In the genomic region with DNA sequence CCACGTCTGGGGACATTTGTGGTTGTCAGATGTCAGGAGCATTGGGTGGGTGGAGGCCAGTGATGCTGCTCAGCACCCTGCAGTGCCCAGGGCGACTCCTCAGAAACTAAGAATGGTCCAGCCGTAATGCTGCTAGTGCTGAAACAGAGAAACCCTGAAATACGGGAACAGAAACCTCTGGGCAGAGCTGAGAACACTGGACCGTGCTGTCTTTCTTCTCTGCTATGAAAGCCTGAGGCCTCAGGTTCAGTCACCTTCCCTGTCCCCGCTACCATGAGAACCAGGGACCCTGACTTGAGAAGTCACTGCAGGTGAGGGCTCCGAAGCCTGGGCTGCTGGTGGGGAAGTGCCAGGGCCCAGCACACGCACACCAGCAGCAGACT, we compare ENCODE assay signal across 16 cellular contexts. TPM values are rescaled to one million over a fixed set of nuclear protein-coding genes. Genes with fewer than 3 reads are reported as not detected.
DNase-seq lines count a peak whose midpoint lies in the region; TF ChIP-seq lines count a peak whose summit lies in the region.
"Had no signal": no experiment of that assay in that cellular context is flagged by ENCODE, and none has a peak within 500 bp of the region (broad histone marks: within the 10 kb centered on the region; RNA-seq: fewer than 3 reads in every experiment).

No MANE protein-coding gene starts in this region.

- intact Hi-C loops in breast epithelium (cut with DNase I; ENCODE audit: low total_unique reads) = loop anchor here (5.0 kb wide), 1 partner anchor 940 kb away; no protein-coding TSS in a partner anchor
- intact Hi-C loops in mammary epithelial cell (cut with micrococcal nuclease) = no loop called here
- intact Hi-C loops in transverse colon (cut with DNase I; ENCODE audit: low total_unique reads) = no loop called here
- intact Hi-C loops in posterior cingulate gyrus (cut with DNase I) = no loop called here

- no peak overlapping the region for H4K8ac ChIP-seq in mesenchymal stem cell (ENCODE audit: low read length)

- H2BK120ac ChIP-seq in mesenchymal stem cell (ENCODE audit: low read depth, low read length) = no peak overlapping the region

- H3K4me2 ChIP-seq in mammary epithelial cell (ENCODE audit: insufficient read depth, low read depth, low read length) = no peak overlapping the region
- no peak overlapping the region for H3K4me2 ChIP-seq in mesenchymal stem cell (ENCODE audit: low read length, poor library complexity, severe bottlenecking)

- no TSS peak for BruUV-seq in mammary epithelial cell (replicated peaks; lab: Mats Ljungman, UMichigan)

- no peak overlapping the region for H3K23ac ChIP-seq in mesenchymal stem cell (ENCODE audit: low read length in 2 of 2)

- TF ChIP-seq CTCF in breast epithelium (IDR thresholded peaks at IDR 0.05) = no peak
- no peak for TF ChIP-seq CTCF in mammary epithelial cell (conservative IDR thresholded peaks at IDR 0.05 in 1 of 2, IDR thresholded peaks at IDR 0.05 in 1 of 2; ENCODE audit: extremely low read depth in 1 of 2, insufficient read depth in 1 of 2, low read depth in 1 of 2, low read length in 2 of 2)
- TF ChIP-seq CTCF in transverse colon (IDR thresholded peaks at IDR 0.05) = no peak

- H3K4me3 ChIP-seq in breast epithelium = no peak overlapping the region
- no peak overlapping the region for H3K4me3 ChIP-seq in mammary epithelial cell (replicated peaks in 1 of 3; ENCODE audit: insufficient read depth in 1 of 3, low read depth in 2 of 3, low read length in 3 of 3)
- peak overlapping the region in 1 of 2 experiments; percentile 63 for H3K4me3 ChIP-seq in mesenchymal stem cell (ENCODE audit: insufficient read depth in 1 of 2, low read depth in 1 of 2, low read length in 2 of 2)
- no peak overlapping the region for H3K4me3 ChIP-seq in transverse colon

- no peaks in the 10 kb centered on the region for H4K20me1 ChIP-seq in mammary epithelial cell (ENCODE audit: insufficient read depth, low read length)

- no peaks in the 10 kb centered on the region for H3K79me2 ChIP-seq in mammary epithelial cell (ENCODE audit: insufficient read depth, low read length)

- peaks cover 49% of the 10 kb centered on the region for H3K79me1 ChIP-seq in mesenchymal stem cell (replicated peaks; ENCODE audit: low read length, poor library complexity, severe bottlenecking)

- H2BK15ac ChIP-seq in mesenchymal stem cell (ENCODE audit: low read depth, poor library complexity, severe bottlenecking) = no peak overlapping the region

- no peak overlapping the region for H2BK12ac ChIP-seq in mesenchymal stem cell (ENCODE audit: low read length in 2 of 2)

- H3K27ac ChIP-seq in breast epithelium (peak overlapping the region; percentile 73 to 90), mammary epithelial cell (ENCODE audit: insufficient read depth, low read depth, low read length) (no peak overlapping the region), mesenchymal stem cell (ENCODE audit: low read length, poor library complexity, severe bottlenecking) (no peak overlapping the region), transverse colon (peak overlapping the region; percentile 75 to 83 (median 82))
- H3K27ac ChIP-seq: brain microvascular endothelial cell had no signal

- no peak overlapping the region for H3K9ac ChIP-seq in mammary epithelial cell (ENCODE audit: insufficient read depth, low read length)
- peak overlapping the region; percentile 89 for H3K9ac ChIP-seq in mesenchymal stem cell (ENCODE audit: low read length)

- peaks cover 18% of the 10 kb centered on the region for H3K36me3 ChIP-seq in breast epithelium
- peaks cover 14% of the 10 kb centered on the region for H3K36me3 ChIP-seq in mammary epithelial cell (ENCODE audit: insufficient read depth, low read length)
- H3K36me3 ChIP-seq in mesenchymal stem cell (ENCODE audit: control insufficient read depth in 1 of 2, insufficient read depth in 2 of 2, low read depth in 1 of 2, low read length in 2 of 2) = peaks cover 90 to 94% of the 10 kb centered on the region in 2 experiments
- peaks cover 0 to 27% (median 8%) of the 10 kb centered on the region in 4 donors for H3K36me3 ChIP-seq in transverse colon

- H3K4ac ChIP-seq in mesenchymal stem cell (ENCODE audit: low read depth in 1 of 2, low read length in 2 of 2) = no peak overlapping the region

- no peak overlapping the region for H3K18ac ChIP-seq in mesenchymal stem cell (ENCODE audit: low read depth in 1 of 2, low read length in 2 of 2)

- TF ChIP-seq EP300 in transverse colon (IDR thresholded peaks at IDR 0.05; ENCODE audit: low read depth) = no peak

- H3K4me1 ChIP-seq in breast epithelium = no peaks in the 10 kb centered on the region
- H3K4me1 ChIP-seq in mammary epithelial cell (ENCODE audit: insufficient read depth, low read length) = no peaks in the 10 kb centered on the region
- no peaks in the 10 kb centered on the region for H3K4me1 ChIP-seq in mesenchymal stem cell (ENCODE audit: control insufficient read depth, insufficient read depth, low read depth, low read length)
- H3K4me1 ChIP-seq in transverse colon = peaks cover 15 to 31% (median 24%) of the 10 kb centered on the region in 4 donors

- dilution Hi-C loops in mammary epithelial cell (cut with HindIII; ENCODE audit: low sequenced_read_pairs) = no loop called here

- no peak overlapping the region for H2BK5ac ChIP-seq in mesenchymal stem cell (ENCODE audit: low read depth, low read length, poor library complexity, severe bottlenecking)

- no peaks in the 10 kb centered on the region for H3K27me3 ChIP-seq in breast epithelium
- H3K27me3 ChIP-seq in mammary epithelial cell (ENCODE audit: insufficient read depth, low read length) = no peaks in the 10 kb centered on the region
- no peaks in the 10 kb centered on the region for H3K27me3 ChIP-seq in mesenchymal stem cell (ENCODE audit: control insufficient read depth in 1 of 2, insufficient read depth in 1 of 2, low read length in 2 of 2)
- H3K27me3 ChIP-seq in transverse colon = no peaks in the 10 kb centered on the region
- H3K27me3 ChIP-seq: brain microvascular endothelial cell had no signal

- no peak overlapping the region for H2AK5ac ChIP-seq in mesenchymal stem cell (ENCODE audit: low read length, severe bottlenecking)

- H4K91ac ChIP-seq in mesenchymal stem cell (ENCODE audit: low read length) = no peak overlapping the region

- no peak for TF ChIP-seq POLR2A in breast epithelium (IDR thresholded peaks at IDR 0.05)
- no peak for TF ChIP-seq POLR2A in transverse colon (IDR thresholded peaks at IDR 0.05)

- CTCF ChIA-PET in mammary epithelial cell (lab: Charles Lee; ENCODE audit: low non-redundant PET) = no interaction called here

- no peak overlapping the region for H2AFZ ChIP-seq in mammary epithelial cell (ENCODE audit: low read depth, low read length)
- H2AFZ ChIP-seq in mesenchymal stem cell (ENCODE audit: low read depth, low read length) = no peak overlapping the region

- DNase-seq in breast epithelium (ENCODE audit: low spot score in 2 of 2) = no peak
- no peak for DNase-seq in mammary epithelial cell
- peak; percentile 39 for DNase-seq in MV-4-11 (lab: John Stamatoyannopoulos, UW)
- no peak for DNase-seq in mesenchymal stem cell
- DNase-seq in transverse colon = no peak
- no peak for DNase-seq in NOMO-1 treated with DMSO at 0.1 percent for 48 hours (lab: John Stamatoyannopoulos, UW; ENCODE audit: unreplicated experiment)
- DNase-seq in cerebellum (ENCODE audit: low spot score) = no peak
- DNase-seq in posterior cingulate gyrus = no peak
- DNase-seq: activated CD4-positive, alpha-beta T cell treated with anti-CD3 and anti-CD28 coated beads for 4 hours; brain microvascular endothelial cell; NCI-H1436 treated with DMSO at 0.1 percent for 48 hours had no signal

- no peak overlapping the region for H3K14ac ChIP-seq in mesenchymal stem cell (ENCODE audit: low read length in 2 of 2)

- no peaks in the 10 kb centered on the region for H3K9me3 ChIP-seq in breast epithelium
- no peaks in the 10 kb centered on the region for H3K9me3 ChIP-seq in mammary epithelial cell (replicated peaks; ENCODE audit: insufficient read depth, low read length)
- no peaks in the 10 kb centered on the region for H3K9me3 ChIP-seq in mesenchymal stem cell (ENCODE audit: control insufficient read depth, low read length)
- no peaks in the 10 kb centered on the region for H3K9me3 ChIP-seq in transverse colon

- in situ Hi-C loops in mammary epithelial cell (cut with MboI; ENCODE audit: low sequenced_read_pairs in 2 of 2) (no loop called here), transverse colon (cut with MboI; ENCODE audit: low pct_ligation_motif_present in 1 of 4, low pct_unique_long_range_greater_than_20kb in 1 of 4, low sequenced_read_pairs in 3 of 4) (no loop called here)

- 100% methylated on average over 6 of the region's 8 CpGs for WGBS in mammary epithelial cell (ENCODE audit: low coverage, missing lambda C conversion rate)
- WGBS in mesenchymal stem cell = 93% methylated on average over 8 of the region's 8 CpGs
- 90% methylated on average over 8 of the region's 8 CpGs; no CpG with 5 or more reads in 1 of the 2 donors for WGBS in transverse colon (ENCODE audit: low coverage in 1 of 2), 2 donors

RNA-seq across cellular contexts. Expression of gene CAPS, which starts 13.4 kb away (rescaled TPM):
- total RNA-seq in breast epithelium (10 to 100 TPM in 2 of 3 donors, 1 to 10 TPM in 1; 9.4 to 19.0 (median 16.4) TPM), mammary epithelial cell (10 to 100 TPM in 1 of 2 donors, 1 to 10 TPM in 1; 9.0 to 15.0 TPM), transverse colon (10 to 100 TPM; 24.6 to 57.3 (median 38.0) TPM), cerebellum (4.4 TPM)
- 8.8 TPM for polyA plus RNA-seq in mammary epithelial cell
- polyA minus RNA-seq in mammary epithelial cell = 1.7 TPM
- 2.4 TPM for polyA plus RNA-seq in mesenchymal stem cell (2013, experiment 1 of 2)
- 2.3 TPM for polyA plus RNA-seq in mesenchymal stem cell (2013, experiment 2 of 2)

RNA-seq across cellular contexts. Expression of gene VMAC, which starts 22.8 kb away (rescaled TPM):
- total RNA-seq in breast epithelium (10 to 100 TPM in 1 of 3 donors, 1 to 10 TPM in 2; 6.1 to 11.8 (median 9.2) TPM), mammary epithelial cell (1 to 10 TPM; 3.4 to 7.3 TPM), transverse colon (10 to 100 TPM in 2 of 4 donors, 1 to 10 TPM in 2; 8.9 to 59.5 (median 18.4) TPM), cerebellum (5.9 TPM)
- 1.2 TPM for polyA plus RNA-seq in mammary epithelial cell
- polyA minus RNA-seq in mammary epithelial cell = 1.4 TPM
- 3.1 TPM for polyA plus RNA-seq in mesenchymal stem cell (2013, experiment 1 of 2)
- 2.4 TPM for polyA plus RNA-seq in mesenchymal stem cell (2013, experiment 2 of 2)

RNA-seq across cellular contexts. Expression of gene NDUFA11, which starts 23.8 kb away (rescaled TPM):
- total RNA-seq in breast epithelium (100 to 1,000 TPM; 186 to 278 (median 186) TPM), mammary epithelial cell (100 to 1,000 TPM; 223 to 257 TPM), transverse colon (100 to 1,000 TPM; 149 to 352 (median 235) TPM), cerebellum (68.1 TPM)
- polyA plus RNA-seq in mammary epithelial cell = 522 TPM
- polyA minus RNA-seq in mammary epithelial cell = 25.0 TPM
- polyA plus RNA-seq in mesenchymal stem cell (2013, experiment 1 of 2) = 338 TPM
- 347 TPM for polyA plus RNA-seq in mesenchymal stem cell (2013, experiment 2 of 2)

RNA-seq across cellular contexts. Expression of gene RANBP3, which starts 50.5 kb away (rescaled TPM):
- total RNA-seq in breast epithelium = 10 to 100 TPM; 54.4 to 66.2 (median 64.9) TPM
- total RNA-seq in mammary epithelial cell = 10 to 100 TPM; 41.0 to 73.9 TPM
- polyA plus RNA-seq in mammary epithelial cell = 62.7 TPM
- 116 TPM for polyA minus RNA-seq in mammary epithelial cell
- polyA plus RNA-seq in mesenchymal stem cell (2013, experiment 1 of 2) = 80.2 TPM
- 75.1 TPM for polyA plus RNA-seq in mesenchymal stem cell (2013, experiment 2 of 2)
- total RNA-seq in transverse colon = 100 to 1,000 TPM in 1 of 4 donors, 10 to 100 TPM in 3; 58.9 to 175 (median 65.0) TPM
- total RNA-seq in cerebellum = 38.9 TPM

RNA-seq across cellular contexts. Expression of gene FUT5, which starts 57.1 kb away (rescaled TPM):
- total RNA-seq in breast epithelium (not detected), mammary epithelial cell (not detected), transverse colon (1 to 10 TPM in 1 of 4 donors, not detected in 3; 4.8 TPM), cerebellum (not detected)
- polyA plus RNA-seq in mammary epithelial cell = not detected
- polyA minus RNA-seq in mammary epithelial cell = not detected
- not detected for polyA plus RNA-seq in mesenchymal stem cell (2013, experiment 1 of 2)
- polyA plus RNA-seq in mesenchymal stem cell (2013, experiment 2 of 2) = not detected
- total RNA-seq: A172; activated T-helper 2 cell treated with anti-CD3 and anti-CD28 coated beads, Interferon-gamma antibody, Interleukin-2, Interleukin-4, amounts not matched to agents 10 μg/mL and 5 μg/mL and 100 μg/mL, durations not matched to agents 14 hours and 24 hours and 36 hours; endothelial cell of umbilical vein; HepG2 had no signal
- polyA plus RNA-seq: endothelial cell of umbilical vein, neural cell had no signal

Comparison
In these comparisons a context has a peak if more than half of its experiments do, and no peak if none do; other contexts are left out.
1. H3K27ac ChIP-seq: peak in breast epithelium (2 of 2) and transverse colon (4 of 4); none in mammary epithelial cell (single experiment) and mesenchymal stem cell (single experiment).